ENCODE assay signal across 16 cellular contexts in genomic region chr2:1660656-1661650, GRCh38.
"Had no signal": no experiment of that assay in that cellular context is flagged by ENCODE, and none has a peak within 500 bp of the region (broad histone marks: within the 10 kb centered on the region; RNA-seq: fewer than 3 reads in every experiment).

No MANE protein-coding gene starts in this region.

- H3K4me3 Mint-ChIP-seq: activated naive CD8-positive, alpha-beta T cell treated with anti-CD3 and anti-CD28 coated beads, Interleukin-2, amount 10 ng/mL, durations not matched to agents 7 days and 5 days; effector memory CD8-positive, alpha-beta T cell; memory B cell; naive thymus-derived CD8-positive, alpha-beta T cell; stimulated activated memory B cell treated with anti-CD40 and anti-IgM and Interleukin-4, amounts not matched to agents 10 μg/mL and 1 μg/mL and 100 μg/mL, for 72 hours had no signal

- H3K27ac Mint-ChIP-seq: activated naive CD8-positive, alpha-beta T cell treated with anti-CD3 and anti-CD28 coated beads, Interleukin-2, amount 10 ng/mL, durations not matched to agents 7 days and 5 days; effector memory CD8-positive, alpha-beta T cell; memory B cell; stimulated activated memory B cell treated with anti-CD40 and anti-IgM and Interleukin-4, amounts not matched to agents 10 μg/mL and 1 μg/mL and 100 μg/mL, for 72 hours had no signal

- H3K36me3 Mint-ChIP-seq: activated naive CD8-positive, alpha-beta T cell treated with anti-CD3 and anti-CD28 coated beads, Interleukin-2, amount 10 ng/mL, durations not matched to agents 7 days and 5 days; memory B cell; naive thymus-derived CD8-positive, alpha-beta T cell; stimulated activated memory B cell treated with anti-CD40 and anti-IgM and Interleukin-4, amounts not matched to agents 10 μg/mL and 1 μg/mL and 100 μg/mL, for 72 hours had no signal

- H3K27me3 Mint-ChIP-seq: stimulated activated memory B cell treated with anti-CD40 and anti-IgM and Interleukin-4, amounts not matched to agents 10 μg/mL and 1 μg/mL and 100 μg/mL, for 72 hours had no signal

- H3K36me3 ChIP-seq: ovary had no signal

- H3K27ac ChIP-seq: brain microvascular endothelial cell, ovary, tibial artery, vagina had no signal

- H3K9me3 ChIP-seq: ovary, tibial artery, vagina had no signal

- H3K4me1 ChIP-seq: vagina had no signal

- H3K4me3 ChIP-seq: ovary, tibial artery, vagina had no signal

- ATAC-seq: effector memory CD8-positive, alpha-beta T cell; naive thymus-derived CD8-positive, alpha-beta T cell; stimulated activated memory B cell treated with anti-CD40 and anti-IgM and Interleukin-4, amounts not matched to agents 10 μg/mL and 1 μg/mL and 100 μg/mL, for 72 hours had no signal

- H3K4me1 Mint-ChIP-seq: activated naive CD8-positive, alpha-beta T cell treated with anti-CD3 and anti-CD28 coated beads, Interleukin-2, amount 10 ng/mL, durations not matched to agents 7 days and 5 days had no signal

- H3K27me3 ChIP-seq: brain microvascular endothelial cell, ovary, tibial artery, vagina had no signal

- DNase-seq: activated CD4-positive, alpha-beta T cell treated with anti-CD3 and anti-CD28 coated beads for 48 hours; activated CD8-positive, alpha-beta memory T cell treated with anti-CD3 and anti-CD28 coated beads, Interleukin-2, amount 50 U/mL, for 48 hours; activated naive CD4-positive, alpha-beta T cell; activated naive CD8-positive, alpha-beta T cell treated with anti-CD3 and anti-CD28 coated beads, Interleukin-2, amount 10 ng/mL, durations not matched to agents 7 days and 5 days; anterior cingulate cortex; brain microvascular endothelial cell; cerebellar nuclear complex; dermis blood vessel endothelial cell; effector memory CD8-positive, alpha-beta T cell; naive thymus-derived CD8-positive, alpha-beta T cell; T-helper 2 cell had no signal

- H3K9me3 Mint-ChIP-seq: activated naive CD8-positive, alpha-beta T cell treated with anti-CD3 and anti-CD28 coated beads, Interleukin-2, amount 10 ng/mL, durations not matched to agents 7 days and 5 days; effector memory CD8-positive, alpha-beta T cell; memory B cell; naive thymus-derived CD8-positive, alpha-beta T cell; stimulated activated memory B cell treated with anti-CD40 and anti-IgM and Interleukin-4, amounts not matched to agents 10 μg/mL and 1 μg/mL and 100 μg/mL, for 72 hours had no signal
